18 cellular contexts compared by ENCODE assay signal in the genomic region with DNA sequence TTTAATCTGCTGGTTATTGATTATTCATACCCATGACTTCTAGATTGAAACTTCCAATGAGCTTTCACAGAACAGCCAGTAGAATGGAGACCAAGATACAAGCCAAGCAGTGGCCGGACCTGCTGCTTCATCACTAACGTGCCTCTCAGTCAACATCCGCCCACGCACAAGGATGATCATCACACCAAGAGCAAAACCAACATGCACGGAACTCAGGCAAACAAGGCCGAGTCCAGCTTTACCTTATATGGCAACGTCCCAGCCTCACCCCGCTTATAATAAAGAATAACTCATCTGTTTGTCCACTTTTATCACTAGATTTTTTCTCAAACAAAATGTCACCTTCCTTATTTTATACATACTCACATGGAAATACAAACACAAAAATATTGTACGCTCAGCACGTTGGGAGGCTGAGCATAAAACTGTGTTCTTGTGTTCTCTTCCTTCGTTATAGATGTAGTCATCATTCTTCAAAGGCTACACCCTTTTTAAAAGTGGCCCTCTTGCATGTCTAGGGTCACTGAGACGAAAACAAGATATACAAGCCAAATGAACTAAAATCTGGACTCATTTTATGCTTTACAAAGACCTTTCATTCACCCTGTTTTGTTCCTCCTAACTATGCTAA.
DNase-seq lines count a peak whose midpoint lies in the region; ATAC-seq, FAIRE-seq and TF ChIP-seq lines count a peak whose summit lies in the region.
"Had no signal": no experiment of that assay in that cellular context is flagged by ENCODE, and none has a peak within 500 bp of the region (broad histone marks: within the 10 kb centered on the region; RNA-seq: fewer than 3 reads in every experiment).

No MANE protein-coding gene starts in this region.

- H3K4me3 Mint-ChIP-seq in activated CD4-positive, alpha-beta memory T cell treated with anti-CD3 and anti-CD28 coated beads for 36 hours = no peak overlapping the region
- no peak overlapping the region for H3K4me3 Mint-ChIP-seq in activated CD4-positive, alpha-beta memory T cell treated with anti-CD3 and anti-CD28 coated beads, Interleukin-2, amount 10 ng/mL, durations not matched to agents 7 days and 5 days

- H3K27ac ChIP-seq in A549 (no peak overlapping the region), hepatocyte (no peak overlapping the region), gastroesophageal sphincter (no peak overlapping the region)
- H3K27ac ChIP-seq: Peyer's patch had no signal

- H3K9me3 ChIP-seq in A549 = no peaks in the 10 kb centered on the region
- no peaks in the 10 kb centered on the region for H3K9me3 ChIP-seq in hepatocyte (ENCODE audit: low read depth)
- H3K9me3 ChIP-seq in gastroesophageal sphincter = no peaks in the 10 kb centered on the region
- H3K9me3 ChIP-seq: HAP-1, Peyer's patch had no signal

- no peaks in the 10 kb centered on the region for H3K27me3 ChIP-seq in hepatocyte
- no peaks in the 10 kb centered on the region for H3K27me3 ChIP-seq in gastroesophageal sphincter
- H3K27me3 ChIP-seq: Peyer's patch had no signal

- no peaks in the 10 kb centered on the region for H4K20me1 ChIP-seq in hepatocyte (ENCODE audit: insufficient read depth, poor library complexity, severe bottlenecking)

- no peak for TF ChIP-seq CTCF in A549 (IDR thresholded peaks at IDR 0.05)
- TF ChIP-seq CTCF in hepatocyte (IDR thresholded peaks at IDR 0.05; ENCODE audit: poor library complexity) = no peak
- TF ChIP-seq CTCF in gastroesophageal sphincter (IDR thresholded peaks at IDR 0.05) = no peak

- H3K4me2 ChIP-seq in A549 (no peak overlapping the region), hepatocyte (no peak overlapping the region)

- WGBS in A549 (ENCODE audit: missing lambda C conversion rate) = 83% methylated on average over 12 of the region's 12 CpGs
- WGBS in hepatocyte (ENCODE audit: low lambda C conversion rate, missing lambda C conversion rate) = 80% methylated on average over 12 of the region's 12 CpGs
- 91 to 94% methylated on average over 12 of the region's 12 CpGs for WGBS in gastroesophageal sphincter (ENCODE audit: low coverage in 1 of 2), 2 donors

- POLR2A ChIA-PET in activated CD4-positive, alpha-beta memory T cell treated with anti-CD3 and anti-CD28 coated beads for 36 hours (lab: Charles Lee) = interaction anchor here (0.6 kb wide), 1 partner anchor 122 kb away, joined by 3 read pairs; the partner anchor contains the start of gene SFMBT2
- POLR2A ChIA-PET in activated CD4-positive, alpha-beta memory T cell treated with anti-CD3 and anti-CD28 coated beads, Interleukin-2, amount 10 ng/mL, durations not matched to agents 7 days and 5 days (lab: Charles Lee) = no interaction called here
- POLR2A ChIA-PET in A549 (lab: Yijun Ruan, JAX) = no interaction called here

- H3K27ac Mint-ChIP-seq in activated CD4-positive, alpha-beta memory T cell treated with anti-CD3 and anti-CD28 coated beads for 36 hours = no peak overlapping the region
- no peak overlapping the region for H3K27ac Mint-ChIP-seq in activated CD4-positive, alpha-beta memory T cell treated with anti-CD3 and anti-CD28 coated beads, Interleukin-2, amount 10 ng/mL, durations not matched to agents 7 days and 5 days

- intact Hi-C loops in activated CD4-positive, alpha-beta memory T cell treated with anti-CD3 and anti-CD28 coated beads for 36 hours (cut with micrococcal nuclease) = no loop called here

- TF ChIP-seq RAD21 in A549 (conservative IDR thresholded peaks at IDR 0.05 in 1 of 2, IDR thresholded peaks at IDR 0.05 in 1 of 2) = no peak

- TF ChIP-seq POLR2A in A549 (IDR thresholded peaks at IDR 0.05; ENCODE audit: low read length) (no peak), gastroesophageal sphincter (IDR thresholded peaks at IDR 0.05) (no peak)

- H3K36me3 Mint-ChIP-seq in activated CD4-positive, alpha-beta memory T cell treated with anti-CD3 and anti-CD28 coated beads for 36 hours = peaks cover 3% of the 10 kb centered on the region
- peaks cover 6% of the 10 kb centered on the region for H3K36me3 Mint-ChIP-seq in activated CD4-positive, alpha-beta memory T cell treated with anti-CD3 and anti-CD28 coated beads, Interleukin-2, amount 10 ng/mL, durations not matched to agents 7 days and 5 days (ENCODE audit: low read depth)

- H3K4me3 ChIP-seq in A549 = no peak overlapping the region
- H3K4me3 ChIP-seq in hepatocyte = no peak overlapping the region
- H3K4me3 ChIP-seq in gastroesophageal sphincter = no peak overlapping the region
- H3K4me3 ChIP-seq: HAP-1, Peyer's patch had no signal

- H3K36me3 ChIP-seq in hepatocyte (replicated peaks; ENCODE audit: insufficient read depth, low read depth) = no peaks in the 10 kb centered on the region
- no peaks in the 10 kb centered on the region for H3K36me3 ChIP-seq in gastroesophageal sphincter
- H3K36me3 ChIP-seq: HAP-1, Peyer's patch had no signal

- no peaks in the 10 kb centered on the region for H3K27me3 Mint-ChIP-seq in activated CD4-positive, alpha-beta memory T cell treated with anti-CD3 and anti-CD28 coated beads for 36 hours
- no peaks in the 10 kb centered on the region for H3K27me3 Mint-ChIP-seq in activated CD4-positive, alpha-beta memory T cell treated with anti-CD3 and anti-CD28 coated beads, Interleukin-2, amount 10 ng/mL, durations not matched to agents 7 days and 5 days

- CTCF ChIA-PET in activated CD4-positive, alpha-beta memory T cell treated with anti-CD3 and anti-CD28 coated beads for 36 hours (lab: Charles Lee) = no interaction called here
- CTCF ChIA-PET in activated CD4-positive, alpha-beta memory T cell treated with anti-CD3 and anti-CD28 coated beads, Interleukin-2, amount 10 ng/mL, durations not matched to agents 7 days and 5 days (lab: Charles Lee) = interaction anchor here (0.5 kb wide), 1 partner anchor 58 kb away, joined by 4 read pairs; no protein-coding TSS in a partner anchor
- CTCF ChIA-PET in A549 (lab: Yijun Ruan, JAX) = interaction anchor here (0.7 to 5.4 kb wide), 4 partner anchors 13 to 92 kb away, joined by 3 to 38 read pairs (median 4); no protein-coding TSS in a partner anchor

- FAIRE-seq in A549 (lab: Jason Lieb, UNC) = no peak

- TF ChIP-seq EP300 in A549 (IDR thresholded peaks at IDR 0.05) (no peak), gastroesophageal sphincter (IDR thresholded peaks at IDR 0.05) (no peak)

- H3K9me2 ChIP-seq in hepatocyte (replicated peaks; ENCODE audit: insufficient read depth) = no peaks in the 10 kb centered on the region

- no peaks in the 10 kb centered on the region for H3K79me2 ChIP-seq in hepatocyte

- H3K4me1 Mint-ChIP-seq in activated CD4-positive, alpha-beta memory T cell treated with anti-CD3 and anti-CD28 coated beads for 36 hours (ENCODE audit: low read depth) = peaks cover 41% of the 10 kb centered on the region
- peaks cover 10% of the 10 kb centered on the region for H3K4me1 Mint-ChIP-seq in activated CD4-positive, alpha-beta memory T cell treated with anti-CD3 and anti-CD28 coated beads, Interleukin-2, amount 10 ng/mL, durations not matched to agents 7 days and 5 days

- H3K9me3 Mint-ChIP-seq in activated CD4-positive, alpha-beta memory T cell treated with anti-CD3 and anti-CD28 coated beads for 36 hours = no peaks in the 10 kb centered on the region
- H3K9me3 Mint-ChIP-seq in activated CD4-positive, alpha-beta memory T cell treated with anti-CD3 and anti-CD28 coated beads, Interleukin-2, amount 10 ng/mL, durations not matched to agents 7 days and 5 days = no peaks in the 10 kb centered on the region

- peak; percentile 32 for DNase-seq in activated CD4-positive, alpha-beta memory T cell treated with anti-CD3 and anti-CD28 coated beads for 36 hours
- DNase-seq in activated CD4-positive, alpha-beta memory T cell treated with anti-CD3 and anti-CD28 coated beads, Interleukin-2, amount 10 ng/mL, durations not matched to agents 7 days and 5 days = no peak
- DNase-seq in A549 (ENCODE audit: low read depth in 1 of 2, low spot score in 1 of 2) (peak in 1 of 2 experiments; percentile 20), SHP77 (lab: John Stamatoyannopoulos, UW) (peak; percentile 64 to 85), hepatocyte (ENCODE audit: low spot score) (peak; percentile 55)
- DNase-seq: AML-193, Calu3, Kasumi-1, NCI-H1417, NCI-H1930, NCI-H2171, NCI-H774, Peyer's patch, Right ventricle myocardium superior had no signal

- H3K4me1 ChIP-seq in A549 (peaks cover 34% of the 10 kb centered on the region), hepatocyte (ENCODE audit: insufficient read depth) (no peaks in the 10 kb centered on the region), gastroesophageal sphincter (no peaks in the 10 kb centered on the region)
- H3K4me1 ChIP-seq: HAP-1, Peyer's patch had no signal

- no peak overlapping the region for H2AFZ ChIP-seq in hepatocyte

- ATAC-seq in A549 (no peak), GM21360 (IDR thresholded peaks at IDR 0.05; ENCODE audit: unreplicated experiment) (no peak), GM19455 (IDR thresholded peaks at IDR 0.05; ENCODE audit: unreplicated experiment) (no peak), gastroesophageal sphincter (no peak)

TF ChIP-seq in A549, 52 proteins besides CTCF, POLR2A, EP300 and RAD21:
- TF ChIP-seq MAFK (IDR thresholded peaks at IDR 0.05; ENCODE audit: partially characterized antibody) = peak; percentile 10
- no peak for TF ChIP-seq RARB (CRISPR knock-in tag; IDR thresholded peaks at IDR 0.05)
- TF ChIP-seq FOSB (CRISPR knock-in tag; IDR thresholded peaks at IDR 0.05) = no peak
- no peak for TF ChIP-seq ZFP36 (IDR thresholded peaks at IDR 0.05; ENCODE audit: borderline replicate concordance, partially characterized antibody)
- TF ChIP-seq NFE2L2 (conservative IDR thresholded peaks at IDR 0.05; ENCODE audit: low read length) = no peak
